ENCODE assay signal across 14 cellular contexts in genomic region chr7:43076606-43077005, GRCh38. TPM values are rescaled to one million over a fixed set of nuclear protein-coding genes. Genes with fewer than 3 reads are reported as not detected.
"Had no signal": no experiment of that assay in that cellular context is flagged by ENCODE, and none has a peak within 500 bp of the region (broad histone marks: within the 10 kb centered on the region; RNA-seq: fewer than 3 reads in every experiment).

No MANE protein-coding gene starts in this region.

- H3K36me3 Mint-ChIP-seq: naive thymus-derived CD8-positive, alpha-beta T cell had no signal

- H3K4me3 ChIP-seq: colonic mucosa, heart left ventricle, lung, prostate gland had no signal

- H3K9me3 ChIP-seq: colonic mucosa, heart left ventricle, prostate gland had no signal

- H3K27ac ChIP-seq: colonic mucosa, heart left ventricle had no signal

- H3K36me3 ChIP-seq: colonic mucosa, heart left ventricle, prostate gland had no signal

- H3K27ac Mint-ChIP-seq: naive thymus-derived CD8-positive, alpha-beta T cell had no signal

- H3K4me3 Mint-ChIP-seq: naive thymus-derived CD8-positive, alpha-beta T cell had no signal

- DNase-seq: colonic mucosa; effector CD4-positive, alpha-beta T cell; heart left ventricle; left colon; naive thymus-derived CD8-positive, alpha-beta T cell; occipital lobe; stimulated activated naive CD4-positive, alpha-beta T cell had no signal

- FAIRE-seq: endothelial cell of umbilical vein, frontal cortex had no signal

- H3K27me3 ChIP-seq: colonic mucosa had no signal

- H3K4me1 ChIP-seq: colonic mucosa, heart left ventricle, prostate gland had no signal

RNA-seq across cellular contexts. Expression of gene HECW1, which starts 35.8 kb away (rescaled TPM):
- total RNA-seq: activated T-cell treated with anti-CD3 and anti-CD28 coated beads, Interleukin-2, amount 50 U/mL, for 72 hours; cardiac septum; endothelial cell of umbilical vein; naive thymus-derived CD8-positive, alpha-beta T cell; T-helper 2 cell treated with Interferon-gamma antibody and Interleukin-4, amounts not matched to agents 100 ng/mL and 5 ng/mL, for 36 hours had no signal
